In genomic region chr10:21528452-21529235, GRCh38 we compare ENCODE assay signal across 8 cellular contexts. TPM values are rescaled to one million over a fixed set of nuclear protein-coding genes. Genes with fewer than 3 reads are reported as not detected.
DNase-seq lines count a peak whose midpoint lies in the region; TF ChIP-seq lines count a peak whose summit lies in the region.

No MANE protein-coding gene starts in this region.

- TF ChIP-seq CTCF in glutamatergic neuron (IDR thresholded peaks at IDR 0.05; ENCODE audit: partially characterized antibody, unreplicated experiment) = no peak
- TF ChIP-seq CTCF in spleen (IDR thresholded peaks at IDR 0.05 in 8 of 11, conservative IDR thresholded peaks at IDR 0.05 in 3 of 11) = no peak

- intact Hi-C loops in spleen (cut with DNase I; ENCODE audit: low total_unique reads) (no loop called here), posterior cingulate gyrus (cut with DNase I) (no loop called here)

- no peaks in the 10 kb centered on the region for H3K36me3 Mint-ChIP-seq in glutamatergic neuron (ENCODE audit: unreplicated experiment)

- no peak for TF ChIP-seq POLR2A in spleen (IDR thresholded peaks at IDR 0.05)

- H3K27me3 Mint-ChIP-seq in glutamatergic neuron (ENCODE audit: unreplicated experiment) = peaks cover 17% of the 10 kb centered on the region

- peaks cover 0 to 67% (median 38%) of the 10 kb centered on the region in 6 donors for H3K4me1 ChIP-seq in spleen

- DNase-seq in NCI-H2029 treated with DMSO at 0.1 percent for 48 hours (lab: John Stamatoyannopoulos, UW) (peak; percentile 23), NCI-H2029 (lab: John Stamatoyannopoulos, UW) (no peak), SK-N-DZ (ENCODE audit: low spot score) (peak; percentile 43), glutamatergic neuron (no peak), spleen (no peak), T-helper 2 cell (no peak), posterior cingulate gyrus (no peak)
- no peak for DNase-seq in activated effector memory CD4-positive, alpha-beta T cell treated with Interleukin-2 at 50 U/mL for 16 hours

- H3K9me3 Mint-ChIP-seq in glutamatergic neuron (ENCODE audit: unreplicated experiment) = peaks cover 29% of the 10 kb centered on the region

- peak overlapping the region in 3 of 8 donors; percentile 65 to 88 (median 73) for H3K4me3 ChIP-seq in spleen

- H3K9me3 ChIP-seq in spleen = no peaks in the 10 kb centered on the region

- peak overlapping the region; percentile 91 for H3K4me3 Mint-ChIP-seq in glutamatergic neuron (ENCODE audit: unreplicated experiment)

- WGBS in spleen, 5 donors = 49 to 58% (median 51%) methylated on average over 11 of the region's 11 CpGs

- peak overlapping the region; percentile 96 for H3K27ac Mint-ChIP-seq in glutamatergic neuron (ENCODE audit: unreplicated experiment)

- no peaks in the 10 kb centered on the region for H3K36me3 ChIP-seq in spleen

- peaks cover 0 to 53% (median 0%) of the 10 kb centered on the region in 7 donors for H3K27me3 ChIP-seq in spleen (replicated peaks in 1 of 7)

- H3K27ac ChIP-seq in spleen = peak overlapping the region in 7 of 8 donors; percentile 91 to 98 (median 97)

- H3K4me1 Mint-ChIP-seq in glutamatergic neuron (ENCODE audit: low read depth, unreplicated experiment) = peaks cover 27% of the 10 kb centered on the region

RNA-seq across cellular contexts. Expression of gene SKIDA1, which starts 3.2 kb away (rescaled TPM):
- polyA plus RNA-seq in SK-N-DZ (2014; cell fraction: cytosol; rRNA removed) = 8.1 and 9.6 TPM in 2 replicates
- polyA plus RNA-seq in SK-N-DZ (2014; cell fraction: nucleus; rRNA removed) = 5.6 and 9.0 TPM in 2 replicates
- total RNA-seq in glutamatergic neuron (ENCODE audit: unreplicated experiment) (1.3 TPM), spleen (under 1 TPM in 6 of 7 donors, not detected in 1; 0.16 to 0.91 (median 0.55) TPM)
- under 1 TPM; 0.14 to 0.48 (median 0.30) TPM for polyA plus RNA-seq in spleen

RNA-seq across cellular contexts. Expression of gene MLLT10, which starts 5.4 kb away (rescaled TPM):
- polyA plus RNA-seq in SK-N-DZ (2014; cell fraction: cytosol; rRNA removed) = 24.0 and 28.9 TPM in 2 replicates
- polyA plus RNA-seq in SK-N-DZ (2014; cell fraction: nucleus; rRNA removed) = 36.8 and 39.1 TPM in 2 replicates
- 50.9 TPM for total RNA-seq in glutamatergic neuron (ENCODE audit: unreplicated experiment)
- 10 to 100 TPM; 34.9 to 58.1 (median 50.6) TPM for total RNA-seq in spleen
- polyA plus RNA-seq in spleen = 10 to 100 TPM in 1 of 3 donors, 1 to 10 TPM in 2; 9.5 to 13.7 (median 9.9) TPM

Comparison
In these comparisons a context has a peak if more than half of its experiments do, and no peak if none do; other contexts are left out.
1. DNase-seq: peak in NCI-H2029 treated with DMSO at 0.1 percent for 48 hours (single experiment) and SK-N-DZ (single experiment); none in NCI-H2029 (single experiment), glutamatergic neuron (single experiment), spleen (single experiment), T-helper 2 cell (0 of 5), posterior cingulate gyrus (0 of 10) and activated effector memory CD4-positive, alpha-beta T cell treated with Interleukin-2 at 50 U/mL for 16 hours (single experiment).